ENCODE assay signal across 16 cellular contexts in the genomic region with DNA sequence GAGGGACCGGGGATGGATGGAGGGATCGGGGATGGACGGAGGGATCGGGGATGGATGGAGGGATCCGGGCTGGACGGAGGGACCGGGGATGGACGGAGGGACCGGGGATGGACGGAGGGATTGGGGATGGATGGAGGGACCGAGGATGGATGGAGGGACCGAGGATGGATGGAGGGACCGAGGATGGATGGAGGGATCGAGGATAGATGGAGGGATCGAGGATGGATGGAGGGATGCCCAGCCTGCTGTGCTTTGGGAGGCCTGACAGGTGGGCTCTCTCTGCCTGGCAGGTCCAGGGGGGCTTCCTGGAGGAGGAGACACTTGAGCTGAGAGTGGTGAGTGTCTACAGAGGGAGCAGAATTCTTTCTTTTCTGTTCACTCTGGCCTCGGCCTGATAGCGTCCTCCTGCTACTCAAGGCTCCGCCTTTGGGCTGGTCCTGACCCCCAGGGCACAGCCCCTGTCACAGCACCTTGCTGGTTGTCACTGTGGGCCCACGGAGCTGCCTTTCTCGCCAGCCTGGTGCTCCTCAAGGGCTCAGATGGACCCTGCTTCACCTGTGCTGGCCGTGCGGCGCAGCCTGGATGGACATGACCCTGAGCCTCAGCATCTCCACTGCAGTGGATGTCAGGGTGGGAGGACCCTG.
"Had no signal": no experiment of that assay in that cellular context is flagged by ENCODE, and none has a peak within 500 bp of the region (broad histone marks: within the 10 kb centered on the region; RNA-seq: fewer than 3 reads in every experiment).

No MANE protein-coding gene starts in this region.

- H3K27ac ChIP-seq: pancreas, SK-N-MC, thyroid gland, uterus had no signal

- H3K9me3 Mint-ChIP-seq: neural crest cell; stimulated activated memory B cell treated with anti-CD40 and anti-IgM and Interleukin-4, amounts not matched to agents 10 μg/mL and 1 μg/mL and 100 μg/mL, for 72 hours had no signal

- H3K27me3 ChIP-seq: pancreas, thyroid gland, uterus had no signal

- FAIRE-seq: astrocyte, bronchial epithelial cell, pancreas had no signal

- H3K36me3 ChIP-seq: pancreas, thyroid gland, uterus had no signal

- DNase-seq: activated CD4-positive, alpha-beta T cell treated with anti-CD3 and anti-CD28 coated beads for 1 hour; activated CD4-positive, alpha-beta T cell treated with anti-CD3 and anti-CD28 coated beads, Interleukin-2, amount 50 U/mL, for 4 hours; midbrain; stimulated activated CD4-positive, alpha-beta T cell treated with anti-CD3 and anti-CD28 coated beads, Interleukin-2, amount 100 ng/mL, for 48 hours; T-helper 1 cell; T1000; thyroid gland had no signal

- H3K4me3 ChIP-seq: lung, pancreas, SK-N-MC, thyroid gland, uterus had no signal

- ATAC-seq: esophagus mucosa; pancreas; stimulated activated memory B cell treated with anti-CD40 and anti-IgM and Interleukin-4, amounts not matched to agents 10 μg/mL and 1 μg/mL and 100 μg/mL, for 72 hours had no signal

- H3K4me3 Mint-ChIP-seq: neural crest cell; stimulated activated memory B cell treated with anti-CD40 and anti-IgM and Interleukin-4, amounts not matched to agents 10 μg/mL and 1 μg/mL and 100 μg/mL, for 72 hours had no signal

- H3K9me3 ChIP-seq: pancreas, thyroid gland, uterus had no signal

- H3K27ac Mint-ChIP-seq: stimulated activated memory B cell treated with anti-CD40 and anti-IgM and Interleukin-4, amounts not matched to agents 10 μg/mL and 1 μg/mL and 100 μg/mL, for 72 hours had no signal

- H3K4me1 ChIP-seq: pancreas, thyroid gland, uterus had no signal
